ENCODE assay signal across 8 cellular contexts in the genomic region with DNA sequence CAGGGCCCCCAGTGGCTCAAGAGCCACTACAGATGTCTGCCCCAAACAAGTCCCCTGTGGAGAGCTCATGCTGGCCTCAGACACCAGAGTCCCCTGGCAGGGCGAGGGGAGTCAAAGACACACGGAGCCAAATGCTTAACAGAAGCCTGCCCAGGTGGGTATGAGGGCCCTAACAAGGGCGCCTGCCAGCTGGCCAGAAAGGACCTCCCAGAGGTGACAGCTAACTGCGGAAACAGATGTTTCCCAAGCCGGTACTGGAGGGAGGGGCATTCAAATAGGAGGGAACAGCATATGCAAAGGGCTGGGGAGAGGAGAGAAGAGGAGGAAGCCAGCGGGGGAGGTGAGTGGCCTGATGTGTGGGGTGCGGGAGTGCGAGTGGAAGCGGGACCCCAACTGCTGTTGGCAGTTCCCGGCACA. TPM values are rescaled to one million over a fixed set of nuclear protein-coding genes. Genes with fewer than 3 reads are reported as not detected.
DNase-seq lines count a peak whose midpoint lies in the region; ATAC-seq and TF ChIP-seq lines count a peak whose summit lies in the region.

No MANE protein-coding gene starts in this region.

- no peaks in the 10 kb centered on the region for H3K9me3 Mint-ChIP-seq in activated CD4-positive, alpha-beta T cell treated with anti-CD3 and anti-CD28 coated beads for 36 hours (ENCODE audit: low read depth)

- POLR2A ChIA-PET in activated CD4-positive, alpha-beta T cell treated with anti-CD3 and anti-CD28 coated beads for 36 hours (lab: Charles Lee) = interaction anchor here (1.5 kb wide), 1 partner anchor 12 kb away, joined by 3 read pairs; no protein-coding TSS in a partner anchor

- H3K4me3 ChIP-seq in SU-DHL-6 (ENCODE audit: insufficient read depth, low read length, poor library complexity, severe bottlenecking) (peak overlapping the region; percentile 64), fibroblast of villous mesenchyme (ENCODE audit: low read depth, low read length) (peak overlapping the region; percentile 64), upper lobe of right lung (peak overlapping the region; percentile 52)

- H3K9me2 ChIP-seq in SU-DHL-6 (replicated peaks; ENCODE audit: insufficient read depth, low read length) = no peaks in the 10 kb centered on the region

- H3K36me3 Mint-ChIP-seq in activated CD4-positive, alpha-beta T cell treated with anti-CD3 and anti-CD28 coated beads for 36 hours (ENCODE audit: low read depth) = peaks cover 21% of the 10 kb centered on the region

- H2AFZ ChIP-seq in SU-DHL-6 (ENCODE audit: low read depth, low read length, severe bottlenecking) = no peak overlapping the region

- H3K9ac ChIP-seq in SU-DHL-6 (ENCODE audit: low read length) = peak overlapping the region; percentile 75

- H4K20me1 ChIP-seq in SU-DHL-6 (ENCODE audit: low read depth, low read length) = peaks cover 6% of the 10 kb centered on the region; the same call in 1 of the 2 replicates

- no peaks in the 10 kb centered on the region for H3K27me3 Mint-ChIP-seq in activated CD4-positive, alpha-beta T cell treated with anti-CD3 and anti-CD28 coated beads for 36 hours

- H3K27me3 ChIP-seq in SU-DHL-6 (ENCODE audit: low read length) = no peaks in the 10 kb centered on the region
- H3K27me3 ChIP-seq in upper lobe of right lung = no peaks in the 10 kb centered on the region
- H3K27me3 ChIP-seq in foreskin keratinocyte = no peaks in the 10 kb centered on the region

- H3K4me3 Mint-ChIP-seq in activated CD4-positive, alpha-beta T cell treated with anti-CD3 and anti-CD28 coated beads for 36 hours = peak overlapping the region; percentile 85

- CTCF ChIA-PET in activated CD4-positive, alpha-beta T cell treated with anti-CD3 and anti-CD28 coated beads for 36 hours (lab: Charles Lee) = interaction anchor here (0.8 to 4.9 kb wide), 17 partner anchors 8 to 198 kb away, joined by 3 to 47 read pairs (median 6); a partner anchor contains a TSS

- peaks cover 4% of the 10 kb centered on the region; the same call in 1 of the 2 replicates for H3K79me2 ChIP-seq in SU-DHL-6 (ENCODE audit: insufficient read depth, low read length)

- DNase-seq in activated CD4-positive, alpha-beta T cell treated with anti-CD3 and anti-CD28 coated beads for 36 hours = peak; percentile 49
- no peak for DNase-seq in activated CD4-positive, alpha-beta T cell treated with anti-CD3 and anti-CD28 coated beads for 4 hours
- peak; percentile 59 for DNase-seq in HuH-7.5 (ENCODE audit: low spot score)
- no peak for DNase-seq in fibroblast of villous mesenchyme (ENCODE audit: low read depth)
- DNase-seq in upper lobe of right lung = no peak
- DNase-seq in DMS114 treated with DMSO at 0.1 percent for 48 hours (lab: John Stamatoyannopoulos, UW; ENCODE audit: unreplicated experiment) = no peak
- no peak for DNase-seq in foreskin keratinocyte

- H3K4me1 Mint-ChIP-seq in activated CD4-positive, alpha-beta T cell treated with anti-CD3 and anti-CD28 coated beads for 36 hours = peaks cover 39% of the 10 kb centered on the region

- H3K4me1 ChIP-seq in upper lobe of right lung (peaks cover 38% of the 10 kb centered on the region), foreskin keratinocyte (no peaks in the 10 kb centered on the region)

- intact Hi-C loops in activated CD4-positive, alpha-beta T cell treated with anti-CD3 and anti-CD28 coated beads for 36 hours (cut with DNase I, micrococcal nuclease) = loop anchor here (1.0 to 10.0 kb wide), 5 partner anchors 74 to 663 kb away; a partner anchor contains a TSS
- intact Hi-C loops in upper lobe of right lung (cut with DNase I) = no loop called here

- H3K36me3 ChIP-seq in SU-DHL-6 (ENCODE audit: low read length) (0 out of 2 replicates have a peak, but pooled peaks cover 2% of the 10 kb centered on the region), upper lobe of right lung (peaks cover 17% of the 10 kb centered on the region)

- no peak for TF ChIP-seq CTCF in SU-DHL-6 (IDR thresholded peaks at IDR 0.05; ENCODE audit: insufficient read depth, low read length, poor library complexity, severe bottlenecking)
- no peak for TF ChIP-seq CTCF in fibroblast of villous mesenchyme (IDR thresholded peaks at IDR 0.05; ENCODE audit: insufficient read depth, low read depth, low read length)
- no peak for TF ChIP-seq CTCF in upper lobe of right lung (IDR thresholded peaks at IDR 0.05)
- no peak for TF ChIP-seq CTCF in foreskin keratinocyte (conservative IDR thresholded peaks at IDR 0.05)

- H3K27ac ChIP-seq in SU-DHL-6 (ENCODE audit: low read depth, low read length) (peak overlapping the region; percentile 88), upper lobe of right lung (no peak overlapping the region), foreskin keratinocyte (no peak overlapping the region)

- peaks cover 33% of the 10 kb centered on the region for H3F3A ChIP-seq in SU-DHL-6 (ENCODE audit: insufficient read depth)

- peak overlapping the region; percentile 88 for H3K4me2 ChIP-seq in SU-DHL-6 (ENCODE audit: low read depth, low read length, poor library complexity, severe bottlenecking)

- peak overlapping the region; percentile 56 for H3K27ac Mint-ChIP-seq in activated CD4-positive, alpha-beta T cell treated with anti-CD3 and anti-CD28 coated beads for 36 hours

- no peak for ATAC-seq in activated CD4-positive, alpha-beta T cell treated with anti-CD3 and anti-CD28 coated beads for 36 hours
- ATAC-seq in upper lobe of right lung (no peak), foreskin keratinocyte (no peak)

- H3K9me3 ChIP-seq in SU-DHL-6 (ENCODE audit: insufficient read depth, low read length) (no peaks in the 10 kb centered on the region), upper lobe of right lung (no peaks in the 10 kb centered on the region)

RNA-seq across cellular contexts. Expression of a gene that starts 0.9 kb away (rescaled TPM):
- 10 to 100 TPM; 21.3 to 27.2 TPM for total RNA-seq in activated CD4-positive, alpha-beta T cell treated with anti-CD3 and anti-CD28 coated beads for 36 hours
- 7.7 and 9.1 TPM in 2 replicates for total RNA-seq in fibroblast of villous mesenchyme
- 10.1 TPM for total RNA-seq in upper lobe of right lung
- 4.6 and 6.0 TPM in 2 replicates for total RNA-seq in foreskin keratinocyte
- polyA plus RNA-seq in foreskin keratinocyte = 6.3 and 6.7 TPM in 2 replicates

RNA-seq across cellular contexts. Expression of a gene that starts 7.2 kb away (rescaled TPM):
- 100 to 1,000 TPM; 266 to 362 TPM for total RNA-seq in activated CD4-positive, alpha-beta T cell treated with anti-CD3 and anti-CD28 coated beads for 36 hours
- 122 TPM in 2 replicates for total RNA-seq in fibroblast of villous mesenchyme
- total RNA-seq in upper lobe of right lung = 87.0 TPM
- total RNA-seq in foreskin keratinocyte = 281 and 287 TPM in 2 replicates
- polyA plus RNA-seq in foreskin keratinocyte = 393 and 452 TPM in 2 replicates

RNA-seq across cellular contexts. Expression of a gene that starts 7.2 kb away (rescaled TPM):
- 10 to 100 TPM; 10.9 to 21.0 TPM for total RNA-seq in activated CD4-positive, alpha-beta T cell treated with anti-CD3 and anti-CD28 coated beads for 36 hours
- 14.2 and 18.0 TPM in 2 replicates for total RNA-seq in fibroblast of villous mesenchyme
- 36.3 TPM for total RNA-seq in upper lobe of right lung
- total RNA-seq in foreskin keratinocyte = 12.1 and 12.7 TPM in 2 replicates
- polyA plus RNA-seq in foreskin keratinocyte = 20.8 and 21.6 TPM in 2 replicates

RNA-seq across cellular contexts. Expression of a gene that starts 40.7 kb away (rescaled TPM):
- total RNA-seq in activated CD4-positive, alpha-beta T cell treated with anti-CD3 and anti-CD28 coated beads for 36 hours = 10 to 100 TPM; 74.5 to 92.1 TPM
- total RNA-seq in fibroblast of villous mesenchyme (284 and 355 TPM in 2 replicates), upper lobe of right lung (117 TPM), foreskin keratinocyte (148 TPM in 2 replicates)
- 187 and 188 TPM in 2 replicates for polyA plus RNA-seq in foreskin keratinocyte

RNA-seq across cellular contexts. Expression of a gene that starts 47.0 kb away (rescaled TPM):
- 10 to 100 TPM; 43.8 to 62.0 TPM for total RNA-seq in activated CD4-positive, alpha-beta T cell treated with anti-CD3 and anti-CD28 coated beads for 36 hours
- total RNA-seq in fibroblast of villous mesenchyme (3.5 TPM in 2 replicates), upper lobe of right lung (17.5 TPM), foreskin keratinocyte (19.6 and 22.1 TPM in 2 replicates)
- 20.2 and 22.1 TPM in 2 replicates for polyA plus RNA-seq in foreskin keratinocyte

Comparison
In these comparisons a context has a peak if more than half of its experiments do, and no peak if none do; other contexts are left out.
1. DNase-seq: peak in activated CD4-positive, alpha-beta T cell treated with anti-CD3 and anti-CD28 coated beads for 36 hours (single experiment) and HuH-7.5 (single experiment); none in activated CD4-positive, alpha-beta T cell treated with anti-CD3 and anti-CD28 coated beads for 4 hours (0 of 2), fibroblast of villous mesenchyme (single experiment), upper lobe of right lung (single experiment), DMS114 treated with DMSO at 0.1 percent for 48 hours (single experiment) and foreskin keratinocyte (0 of 2).
2. Peak in every context shown above with its lines, with median percentiles within 50 percentile points of each other: H3K4me3 ChIP-seq.